8 cellular contexts compared by ENCODE assay signal in the genomic region with DNA sequence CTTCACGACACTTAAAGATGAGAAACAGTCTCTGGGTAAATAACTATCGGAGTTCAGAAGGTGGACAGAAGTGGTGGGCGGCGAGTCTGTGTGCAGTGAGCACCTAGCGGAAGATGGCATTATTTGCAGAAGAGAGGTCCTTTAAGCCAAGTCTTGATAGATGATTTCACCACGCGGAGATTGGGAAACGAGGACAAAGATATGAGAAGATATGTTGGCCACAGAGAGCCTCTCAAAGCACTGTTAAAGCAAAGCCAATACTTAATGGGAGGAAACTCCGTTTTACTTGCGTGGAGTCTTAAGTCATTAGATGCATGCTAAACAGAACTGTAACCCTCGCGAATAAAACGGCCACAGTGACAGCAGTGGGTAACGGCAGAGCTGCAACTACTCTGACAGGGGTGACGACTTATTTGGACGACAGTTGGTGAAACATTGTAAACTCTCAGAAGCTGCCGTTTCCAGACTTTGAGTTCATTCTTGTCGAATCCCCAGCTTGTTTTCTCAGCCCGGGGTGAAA. TPM values are rescaled to one million over a fixed set of nuclear protein-coding genes. Genes with fewer than 3 reads are reported as not detected.
DNase-seq lines count a peak whose midpoint lies in the region; ATAC-seq and TF ChIP-seq lines count a peak whose summit lies in the region.

No MANE protein-coding gene starts in this region.

- intact Hi-C loops in heart right ventricle (cut with DNase I) (loop anchor here in 5 of 10 donors (1.0 to 10.0 kb wide), 5 partner anchors 71 to 201 kb away; a partner anchor contains a TSS), sigmoid colon (cut with DNase I) (loop anchor here (1.0 to 10.0 kb wide), 2 partner anchors 72 to 201 kb away; a partner anchor contains a TSS)

- DNase-seq in NCI-H2196 (lab: John Stamatoyannopoulos, UW; ENCODE audit: unreplicated experiment) = peak; percentile 48
- no peak for DNase-seq in NCI-H2196 treated with DMSO at 0.1 percent for 48 hours (lab: John Stamatoyannopoulos, UW; ENCODE audit: unreplicated experiment)
- DNase-seq in OCI-M1 (lab: John Stamatoyannopoulos, UW) = peak; percentile 94
- DNase-seq in activated gamma-delta T cell treated with anti-CD3 and anti-CD28 coated beads, Interleukin-2, amount 50 U/mL, for 16 hours (ENCODE audit: low read depth) = peak; percentile 26
- DNase-seq in heart right ventricle = peak in 1 of 2 donors; percentile 23
- peak; percentile 65 for DNase-seq in sigmoid colon
- DNase-seq in foreskin melanocyte = no peak

- H3K4me3 ChIP-seq in heart right ventricle (peak overlapping the region; percentile 39 to 99 (median 96)), sigmoid colon (peak overlapping the region; percentile 68 to 98 (median 98))

- H3K27me3 ChIP-seq in heart right ventricle (no peaks in the 10 kb centered on the region), sigmoid colon (no peaks in the 10 kb centered on the region)

- no peaks in the 10 kb centered on the region for H3K9me3 ChIP-seq in heart right ventricle
- H3K9me3 ChIP-seq in sigmoid colon = no peaks in the 10 kb centered on the region

- peak; percentile 36 for ATAC-seq in HG03439 (IDR thresholded peaks at IDR 0.05; ENCODE audit: unreplicated experiment)
- peak; percentile 8 to 52 (median 38) for ATAC-seq in heart right ventricle

- peaks cover 8 to 62% (median 34%) of the 10 kb centered on the region in 9 donors for H3K4me1 ChIP-seq in heart right ventricle
- peaks cover 0 to 36% (median 16%) of the 10 kb centered on the region in 4 donors for H3K4me1 ChIP-seq in sigmoid colon

- TF ChIP-seq CTCF in heart right ventricle (IDR thresholded peaks at IDR 0.05) (peak in 2 of 9 donors; percentile 23 to 31), sigmoid colon (IDR thresholded peaks at IDR 0.05) (peak in 1 of 4 experiments; percentile 18)

- H3K27ac ChIP-seq in heart right ventricle = peak overlapping the region; percentile 85 to 99 (median 96)
- peak overlapping the region; percentile 91 to 98 (median 97) for H3K27ac ChIP-seq in sigmoid colon

- TF ChIP-seq EP300 in sigmoid colon (IDR thresholded peaks at IDR 0.05) = no peak

- TF ChIP-seq POLR2A in sigmoid colon (IDR thresholded peaks at IDR 0.05) = peak in 1 of 2 donors; percentile 29

- no peaks in the 10 kb centered on the region for H3K36me3 ChIP-seq in heart right ventricle
- H3K36me3 ChIP-seq in sigmoid colon = no peaks in the 10 kb centered on the region

- 2 to 3% methylated on average over 19 of the region's 19 CpGs for WGBS in heart right ventricle, 2 donors
- WGBS in sigmoid colon, 2 donors = 0 to 2% methylated on average over 19 of the region's 19 CpGs

RNA-seq across cellular contexts. Expression of a gene that starts 0.6 kb away (rescaled TPM):
- total RNA-seq in heart right ventricle (10 to 100 TPM; 23.2 to 46.3 (median 39.0) TPM), sigmoid colon (10 to 100 TPM; 45.2 to 67.6 (median 57.8) TPM)
- polyA plus RNA-seq in heart right ventricle (1 to 10 TPM; 3.7 to 9.0 TPM), sigmoid colon (10 to 100 TPM in 1 of 3 donors, 1 to 10 TPM in 2; 3.2 to 11.6 (median 4.2) TPM)

Comparison
In these comparisons a context has a peak if more than half of its experiments do, and no peak if none do; other contexts are left out.
1. DNase-seq: peak in NCI-H2196 (single experiment), OCI-M1 (single experiment), activated gamma-delta T cell treated with anti-CD3 and anti-CD28 coated beads, Interleukin-2, amount 50 U/mL, for 16 hours (single experiment) and sigmoid colon (single experiment); none in NCI-H2196 treated with DMSO at 0.1 percent for 48 hours (single experiment) and foreskin melanocyte (single experiment).